In the genomic region with DNA sequence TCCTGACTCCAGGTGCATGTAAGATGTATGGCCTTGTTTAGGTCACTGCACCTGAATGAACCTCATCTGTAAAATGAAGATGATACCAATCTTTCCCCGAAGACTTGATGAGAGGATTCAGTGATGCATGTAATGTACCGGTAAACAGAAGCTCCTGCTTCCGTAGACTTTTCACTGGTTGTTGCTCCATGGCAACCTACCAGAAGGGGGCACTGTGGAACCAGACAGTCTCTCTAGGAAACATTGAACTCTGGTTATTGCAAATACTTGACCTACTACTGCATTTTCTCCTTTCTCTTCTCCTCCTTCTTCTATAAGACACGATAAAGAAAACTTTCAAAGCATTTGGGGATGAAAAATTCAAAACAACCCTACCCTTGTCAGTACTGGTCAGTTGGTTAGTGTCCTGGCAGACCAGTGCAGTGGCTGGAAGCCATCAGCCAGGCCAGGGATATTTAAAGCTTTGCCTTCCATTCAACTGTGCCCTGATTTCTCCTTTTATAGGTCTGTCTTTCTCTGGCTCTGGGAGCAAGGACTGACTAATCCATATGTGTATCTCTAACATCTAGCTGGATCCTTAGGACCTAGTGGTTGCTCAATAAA, we compare ENCODE assay signal across 1 cellular context.
TF ChIP-seq lines count a peak whose summit lies in the region.

No MANE protein-coding gene starts in this region.

TF ChIP-seq in WTC11, 78 proteins besides CTCF, POLR2A, EP300 and RAD21 (continued from another document):
- TF ChIP-seq, protein P1, sequence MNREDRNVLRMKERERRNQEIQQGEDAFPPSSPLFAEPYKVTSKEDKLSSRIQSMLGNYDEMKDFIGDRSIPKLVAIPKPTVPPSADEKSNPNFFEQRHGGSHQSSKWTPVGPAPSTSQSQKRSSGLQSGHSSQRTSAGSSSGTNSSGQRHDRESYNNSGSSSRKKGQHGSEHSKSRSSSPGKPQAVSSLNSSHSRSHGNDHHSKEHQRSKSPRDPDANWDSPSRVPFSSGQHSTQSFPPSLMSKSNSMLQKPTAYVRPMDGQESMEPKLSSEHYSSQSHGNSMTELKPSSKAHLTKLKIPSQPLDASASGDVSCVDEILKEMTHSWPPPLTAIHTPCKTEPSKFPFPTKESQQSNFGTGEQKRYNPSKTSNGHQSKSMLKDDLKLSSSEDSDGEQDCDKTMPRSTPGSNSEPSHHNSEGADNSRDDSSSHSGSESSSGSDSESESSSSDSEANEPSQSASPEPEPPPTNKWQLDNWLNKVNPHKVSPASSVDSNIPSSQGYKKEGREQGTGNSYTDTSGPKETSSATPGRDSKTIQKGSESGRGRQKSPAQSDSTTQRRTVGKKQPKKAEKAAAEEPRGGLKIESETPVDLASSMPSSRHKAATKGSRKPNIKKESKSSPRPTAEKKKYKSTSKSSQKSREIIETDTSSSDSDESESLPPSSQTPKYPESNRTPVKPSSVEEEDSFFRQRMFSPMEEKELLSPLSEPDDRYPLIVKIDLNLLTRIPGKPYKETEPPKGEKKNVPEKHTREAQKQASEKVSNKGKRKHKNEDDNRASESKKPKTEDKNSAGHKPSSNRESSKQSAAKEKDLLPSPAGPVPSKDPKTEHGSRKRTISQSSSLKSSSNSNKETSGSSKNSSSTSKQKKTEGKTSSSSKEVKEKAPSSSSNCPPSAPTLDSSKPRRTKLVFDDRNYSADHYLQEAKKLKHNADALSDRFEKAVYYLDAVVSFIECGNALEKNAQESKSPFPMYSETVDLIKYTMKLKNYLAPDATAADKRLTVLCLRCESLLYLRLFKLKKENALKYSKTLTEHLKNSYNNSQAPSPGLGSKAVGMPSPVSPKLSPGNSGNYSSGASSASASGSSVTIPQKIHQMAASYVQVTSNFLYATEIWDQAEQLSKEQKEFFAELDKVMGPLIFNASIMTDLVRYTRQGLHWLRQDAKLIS (CRISPR knock-in tag; IDR thresholded peaks at IDR 0.05; ENCODE audit: borderline replicate concordance) = no peak
- TF ChIP-seq CREB1 (CRISPR knock-in tag; IDR thresholded peaks at IDR 0.05) = no peak
